Comparison of ENCODE assay signal across 8 cellular contexts in genomic region chr1:244449936-244450508, GRCh38. TPM values are rescaled to one million over a fixed set of nuclear protein-coding genes. Genes with fewer than 3 reads are reported as not detected.
DNase-seq lines count a peak whose midpoint lies in the region; ATAC-seq and TF ChIP-seq lines count a peak whose summit lies in the region.

No MANE protein-coding gene starts in this region.

- H3K27me3 ChIP-seq in PC-3 (ENCODE audit: low read length) (no peaks in the 10 kb centered on the region), rectal smooth muscle tissue (ENCODE audit: control insufficient read depth, insufficient read depth, low read length) (no peaks in the 10 kb centered on the region)

- DNase-seq in G401 (ENCODE audit: low spot score) (peak; percentile 32), PC-3 (no peak), epithelial cell of prostate (ENCODE audit: low read depth, low spot score) (no peak), posterior cingulate gyrus (no peak), GM13976 (ENCODE audit: low spot score) (no peak), NCI-H1105 (lab: John Stamatoyannopoulos, UW) (no peak)

- H3K9me3 ChIP-seq in PC-3 (ENCODE audit: low read length), result no peaks in the 10 kb centered on the region

- BruUV-seq in PC-3 (replicated peaks; lab: Mats Ljungman, UMichigan), result no TSS peak

- peaks cover 27% of the 10 kb centered on the region for H3K36me3 ChIP-seq in PC-3 (ENCODE audit: low read depth, low read length)
- no peaks in the 10 kb centered on the region for H3K36me3 ChIP-seq in rectal smooth muscle tissue (ENCODE audit: control insufficient read depth, insufficient read depth, low read length)

- ATAC-seq in PC-3 (no peak), GM21825 (IDR thresholded peaks at IDR 0.05; ENCODE audit: unreplicated experiment) (no peak)

- intact Hi-C loops in PC-3 (cut with micrococcal nuclease) (loop anchor here (2.0 to 10.0 kb wide), 6 partner anchors 13 to 525 kb away; no protein-coding TSS in a partner anchor), posterior cingulate gyrus (cut with DNase I) (loop anchor here (10.0 kb wide), 1 partner anchor 205 kb away; the partner anchor contains the start of gene DESI2)

- no peak overlapping the region for H2AFZ ChIP-seq in PC-3 (ENCODE audit: low read length)

- peaks cover 47% of the 10 kb centered on the region for H4K20me1 ChIP-seq in PC-3 (ENCODE audit: low read length)

- TF ChIP-seq CTCF in PC-3 (conservative IDR thresholded peaks at IDR 0.05; ENCODE audit: low read depth, low read length) (no peak), GM13976 (IDR thresholded peaks at IDR 0.05; ENCODE audit: borderline replicate concordance, control extremely low read depth, extremely low read depth, insufficient read depth, missing control alignments) (no peak)

- CTCF ChIA-PET in PC-3 (lab: Charles Lee), result interaction anchor here (0.9 kb wide), 1 partner anchor 176 kb away, joined by 3 read pairs; no protein-coding TSS in a partner anchor

- in situ Hi-C loops in G401 (cut with HindIII; ENCODE audit: low sequenced_read_pairs), result no loop called here
- in situ Hi-C loops in GM13976 (cut with MboI; ENCODE audit: low sequenced_read_pairs, unreplicated experiment), result no loop called here

- H3K79me2 ChIP-seq in PC-3 (ENCODE audit: low read length), result peaks cover 66% of the 10 kb centered on the region

- POLR2A ChIA-PET in PC-3 (lab: Charles Lee; ENCODE audit: unreplicated experiment), result interaction anchor here (0.6 kb wide), 1 partner anchor 279 kb away, joined by 3 read pairs; no protein-coding TSS in a partner anchor

- peak overlapping the region; percentile 96 for H3K4me3 ChIP-seq in PC-3 (ENCODE audit: low read length)
- peak overlapping the region; percentile 95 for H3K4me3 ChIP-seq in rectal smooth muscle tissue (ENCODE audit: low read length)

- H3K4me1 ChIP-seq in PC-3 (ENCODE audit: insufficient read depth, low read length) (peaks cover 33% of the 10 kb centered on the region), rectal smooth muscle tissue (ENCODE audit: control insufficient read depth, insufficient read depth, low read length) (peaks cover 40% of the 10 kb centered on the region)

- H3K9ac ChIP-seq in PC-3 (ENCODE audit: low read length) (peak overlapping the region; percentile 96; the same call in 1 of the 2 replicates), rectal smooth muscle tissue (ENCODE audit: low read length) (no peak overlapping the region)

- H3K4me2 ChIP-seq in PC-3 (ENCODE audit: low read length), result peak overlapping the region; percentile 94

- H3K9me2 ChIP-seq in PC-3 (replicated peaks; ENCODE audit: low read length), result no peaks in the 10 kb centered on the region

- H3K27ac ChIP-seq in PC-3 (ENCODE audit: low read length), result no peak overlapping the region
- peak overlapping the region; percentile 90 for H3K27ac ChIP-seq in epithelial cell of prostate
- peak overlapping the region; percentile 93 for H3K27ac ChIP-seq in rectal smooth muscle tissue (ENCODE audit: low read depth, low read length)

- H3F3A ChIP-seq in PC-3 (ENCODE audit: low read length, unreplicated experiment), result no peaks in the 10 kb centered on the region

RNA-seq across cellular contexts. Expression of gene ADSS2, which starts 1.7 kb away (rescaled TPM):
- total RNA-seq in G401 (2014; rRNA removed; shearing (Covaris generic)), result 37.2 and 52.0 TPM in 2 replicates
- total RNA-seq in PC-3 (2014; rRNA removed), result 55.0 and 58.2 TPM in 2 replicates

RNA-seq across cellular contexts. Expression of gene CATSPERE, which starts 11.1 kb away (rescaled TPM):
- not detected in 2 replicates for total RNA-seq in G401 (2014; rRNA removed; shearing (Covaris generic))
- total RNA-seq in PC-3 (2014; rRNA removed), result not detected in 2 replicates
